ENCODE assay signal across 1 cellular context in the genomic region with DNA sequence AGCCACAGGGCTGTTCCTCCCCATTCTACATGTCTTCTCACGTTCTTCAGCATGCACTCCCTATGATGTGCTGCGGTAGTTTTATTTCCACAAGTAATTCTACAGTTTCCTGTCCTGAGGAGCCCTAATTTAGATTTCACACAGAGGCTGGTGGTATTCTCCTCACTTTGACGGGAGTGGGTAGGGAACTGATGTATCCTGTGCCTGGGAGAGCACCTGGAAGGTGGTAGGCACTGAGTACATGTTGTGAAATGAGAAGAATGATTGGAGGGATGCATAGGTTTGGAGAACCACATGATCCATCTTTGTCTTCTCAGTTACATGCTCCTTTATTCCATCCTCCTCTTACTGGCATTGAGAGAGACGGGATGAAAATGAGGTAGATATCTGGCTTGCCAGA.
TF ChIP-seq lines count a peak whose summit lies in the region.

No MANE protein-coding gene starts in this region.

TF ChIP-seq in neural cell, 6 proteins besides CTCF, POLR2A, EP300 and RAD21 (continued from another document):
- TF ChIP-seq, protein P1, sequence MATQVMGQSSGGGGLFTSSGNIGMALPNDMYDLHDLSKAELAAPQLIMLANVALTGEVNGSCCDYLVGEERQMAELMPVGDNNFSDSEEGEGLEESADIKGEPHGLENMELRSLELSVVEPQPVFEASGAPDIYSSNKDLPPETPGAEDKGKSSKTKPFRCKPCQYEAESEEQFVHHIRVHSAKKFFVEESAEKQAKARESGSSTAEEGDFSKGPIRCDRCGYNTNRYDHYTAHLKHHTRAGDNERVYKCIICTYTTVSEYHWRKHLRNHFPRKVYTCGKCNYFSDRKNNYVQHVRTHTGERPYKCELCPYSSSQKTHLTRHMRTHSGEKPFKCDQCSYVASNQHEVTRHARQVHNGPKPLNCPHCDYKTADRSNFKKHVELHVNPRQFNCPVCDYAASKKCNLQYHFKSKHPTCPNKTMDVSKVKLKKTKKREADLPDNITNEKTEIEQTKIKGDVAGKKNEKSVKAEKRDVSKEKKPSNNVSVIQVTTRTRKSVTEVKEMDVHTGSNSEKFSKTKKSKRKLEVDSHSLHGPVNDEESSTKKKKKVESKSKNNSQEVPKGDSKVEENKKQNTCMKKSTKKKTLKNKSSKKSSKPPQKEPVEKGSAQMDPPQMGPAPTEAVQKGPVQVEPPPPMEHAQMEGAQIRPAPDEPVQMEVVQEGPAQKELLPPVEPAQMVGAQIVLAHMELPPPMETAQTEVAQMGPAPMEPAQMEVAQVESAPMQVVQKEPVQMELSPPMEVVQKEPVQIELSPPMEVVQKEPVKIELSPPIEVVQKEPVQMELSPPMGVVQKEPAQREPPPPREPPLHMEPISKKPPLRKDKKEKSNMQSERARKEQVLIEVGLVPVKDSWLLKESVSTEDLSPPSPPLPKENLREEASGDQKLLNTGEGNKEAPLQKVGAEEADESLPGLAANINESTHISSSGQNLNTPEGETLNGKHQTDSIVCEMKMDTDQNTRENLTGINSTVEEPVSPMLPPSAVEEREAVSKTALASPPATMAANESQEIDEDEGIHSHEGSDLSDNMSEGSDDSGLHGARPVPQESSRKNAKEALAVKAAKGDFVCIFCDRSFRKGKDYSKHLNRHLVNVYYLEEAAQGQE (IDR thresholded peaks at IDR 0.05; ENCODE audit: borderline replicate concordance): no peak
